Comparison of ENCODE assay signal across 8 cellular contexts in the genomic region with DNA sequence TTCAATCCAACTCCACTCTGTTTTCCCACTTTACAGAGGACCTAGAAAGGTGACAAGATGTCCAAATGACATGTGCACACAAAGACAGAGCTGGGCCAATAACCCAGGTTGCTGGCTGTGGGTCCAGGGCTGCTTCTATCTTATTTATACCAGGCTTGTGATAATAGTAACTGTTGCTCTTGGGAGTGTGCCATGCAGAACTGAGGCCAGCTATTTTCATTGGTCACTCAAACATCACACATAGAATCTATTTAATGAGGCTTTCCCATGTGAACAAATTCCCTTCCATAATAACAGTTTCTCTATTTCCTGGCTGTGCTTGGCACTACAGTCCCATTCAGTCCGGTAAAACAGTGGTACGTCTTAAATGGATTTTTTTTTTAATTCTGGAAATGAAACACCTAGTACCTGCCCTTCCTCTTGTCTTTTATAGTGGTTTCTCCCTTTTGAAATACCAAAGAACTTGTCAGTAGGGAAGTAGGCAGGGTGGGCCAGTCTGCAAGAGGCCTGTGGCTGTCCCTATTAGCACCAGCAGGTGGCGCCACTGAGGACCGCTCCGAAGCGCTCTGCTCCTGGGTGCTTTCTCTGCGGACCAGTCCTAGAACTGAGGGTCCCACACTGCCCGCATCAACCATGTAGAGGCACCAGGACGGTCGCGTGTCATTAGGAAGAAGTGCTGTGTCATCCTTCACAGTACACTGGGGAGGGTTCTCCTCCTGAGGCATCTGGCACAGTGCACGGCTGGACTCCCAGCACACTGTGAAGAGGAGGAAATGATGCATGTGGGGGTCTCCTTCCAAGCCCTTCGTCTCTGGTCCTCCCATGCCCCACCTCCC. TPM values are rescaled to one million over a fixed set of nuclear protein-coding genes. Genes with fewer than 3 reads are reported as not detected.
DNase-seq lines count a peak whose midpoint lies in the region; TF ChIP-seq lines count a peak whose summit lies in the region.

No MANE protein-coding gene starts in this region.

- H3K27ac ChIP-seq in VCaP (no peak overlapping the region), brain microvascular endothelial cell (no peak overlapping the region)

- H3K27me3 ChIP-seq in brain microvascular endothelial cell (replicated peaks): no peaks in the 10 kb centered on the region
- no peaks in the 10 kb centered on the region for H3K27me3 ChIP-seq in kidney epithelial cell (ENCODE audit: control insufficient read depth, insufficient read depth, low read length)

- peak; percentile 9 for DNase-seq in NCI-H2171 treated with DMSO at 0.1 percent for 48 hours (lab: John Stamatoyannopoulos, UW)
- DNase-seq in NCI-H2171 (lab: John Stamatoyannopoulos, UW): no peak
- peak; percentile 78 for DNase-seq in KBM-7
- DNase-seq in brain microvascular endothelial cell: no peak
- no peak for DNase-seq in kidney epithelial cell (ENCODE audit: low read depth)
- peak; percentile 31 to 65 (median 42) for DNase-seq in stimulated activated CD4-positive, alpha-beta T cell treated with anti-CD3 and anti-CD28 coated beads, TNF-alpha, amount 100 ng/mL, for 24 hours (ENCODE audit: low read depth in 3 of 3)
- no peak for DNase-seq in inferior parietal cortex (ENCODE audit: extremely low spot score)

- TF ChIP-seq CTCF in VCaP (conservative IDR thresholded peaks at IDR 0.05): peak; percentile 68
- peak; percentile 96 for TF ChIP-seq CTCF in brain microvascular endothelial cell (IDR thresholded peaks at IDR 0.05; ENCODE audit: low read depth, low read length, missing control alignments)
- peak; percentile 92 for TF ChIP-seq CTCF in kidney epithelial cell (IDR thresholded peaks at IDR 0.05; ENCODE audit: insufficient read depth, low read length, poor library complexity, severe bottlenecking)

- no peak overlapping the region for H3K4me3 ChIP-seq in brain microvascular endothelial cell (ENCODE audit: low read depth, low read length)
- H3K4me3 ChIP-seq in kidney epithelial cell (ENCODE audit: low read depth, low read length): no peak overlapping the region

- in situ Hi-C loops in KBM-7 (cut with MboI; ENCODE audit: low pct_unique_long_range_greater_than_20kb, low sequenced_read_pairs): no loop called here
- in situ Hi-C loops in brain microvascular endothelial cell (cut with HindIII; ENCODE audit: low pct_ligation_motif_present, low sequenced_read_pairs): no loop called here

- H3K36me3 ChIP-seq in brain microvascular endothelial cell (replicated peaks) (no peaks in the 10 kb centered on the region), kidney epithelial cell (ENCODE audit: control insufficient read depth, insufficient read depth, low read length) (no peaks in the 10 kb centered on the region)

RNA-seq across cellular contexts. Expression of gene GPR161, which starts 52.1 kb away (rescaled TPM):
- 16.4 and 24.6 TPM in 2 replicates for total RNA-seq in kidney epithelial cell

Comparison
In these comparisons a context has a peak if more than half of its experiments do, and no peak if none do; other contexts are left out.
1. DNase-seq: peak in NCI-H2171 treated with DMSO at 0.1 percent for 48 hours (single experiment), KBM-7 (single experiment) and stimulated activated CD4-positive, alpha-beta T cell treated with anti-CD3 and anti-CD28 coated beads, TNF-alpha, amount 100 ng/mL, for 24 hours (3 of 3); none in NCI-H2171 (single experiment), brain microvascular endothelial cell (single experiment), kidney epithelial cell (single experiment) and inferior parietal cortex (single experiment).
2. Peak in every context shown above with its lines, with median percentiles within 50 percentile points of each other: CTCF ChIP-seq.